ENCODE assay signal across 26 cellular contexts in the genomic region with DNA sequence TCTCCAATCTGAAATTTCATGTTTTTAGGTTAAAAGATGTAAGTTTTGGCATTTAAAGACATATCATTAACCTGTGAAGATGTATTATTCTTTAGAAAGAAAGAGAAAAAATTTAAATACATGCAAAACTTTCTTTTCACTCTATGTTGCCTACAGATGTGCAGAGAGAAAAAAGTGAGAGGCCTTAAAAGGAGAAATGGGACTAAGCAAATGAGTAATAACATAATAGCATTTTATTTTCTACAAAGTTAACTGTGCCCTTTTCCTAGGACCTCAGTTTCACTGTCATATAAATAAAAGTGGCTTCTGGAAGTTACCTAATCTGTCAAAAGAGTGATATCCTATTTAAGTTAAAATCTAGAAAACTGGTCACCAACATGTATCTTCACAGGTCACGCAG. TPM values are rescaled to one million over a fixed set of nuclear protein-coding genes. Genes with fewer than 3 reads are reported as not detected.
"Had no signal": no experiment of that assay in that cellular context is flagged by ENCODE, and none has a peak within 500 bp of the region (broad histone marks: within the 10 kb centered on the region; RNA-seq: fewer than 3 reads in every experiment).

No MANE protein-coding gene starts in this region.

- H3K9me3 ChIP-seq: MG63, SJCRH30 had no signal

- FAIRE-seq: HepG2 had no signal

- DNase-seq: IMR-90, Karpas-422, KG1, MG63, NCI-H1092, NCI-H1105 treated with DMSO at 0.1 percent for 48 hours, NCI-H1436, NCI-H187, NCI-H2029, NCI-H2081 treated with DMSO at 0.1 percent for 48 hours, NCI-H2171, NCI-H226, NCI-H446, NCI-H510A, NCI-H524 treated with DMSO at 0.1 percent for 48 hours, NCI-H69, NCI-H774, PC-3, SHP77, SJCRH30 had no signal

- H3K27me3 ChIP-seq: MG63, SJCRH30 had no signal

- H3K4me1 ChIP-seq: SJCRH30 had no signal

- H3K27ac ChIP-seq: RWPE1, SJCRH30 had no signal

- ATAC-seq: HepG2, Panc1, PC-3, SK-N-SH treated with all-trans-retinoic acid at 6 μM for 48 hours had no signal

- H3K36me3 ChIP-seq: MG63, SJCRH30 had no signal

- H3K4me3 ChIP-seq: MG63, SJCRH30 had no signal

RNA-seq across cellular contexts. Expression of a gene that starts 16.1 kb away (rescaled TPM):
- total RNA-seq: HepG2, HT1080, IMR-90, OCI-LY7, SJCRH30 had no signal
